In the genomic region with DNA sequence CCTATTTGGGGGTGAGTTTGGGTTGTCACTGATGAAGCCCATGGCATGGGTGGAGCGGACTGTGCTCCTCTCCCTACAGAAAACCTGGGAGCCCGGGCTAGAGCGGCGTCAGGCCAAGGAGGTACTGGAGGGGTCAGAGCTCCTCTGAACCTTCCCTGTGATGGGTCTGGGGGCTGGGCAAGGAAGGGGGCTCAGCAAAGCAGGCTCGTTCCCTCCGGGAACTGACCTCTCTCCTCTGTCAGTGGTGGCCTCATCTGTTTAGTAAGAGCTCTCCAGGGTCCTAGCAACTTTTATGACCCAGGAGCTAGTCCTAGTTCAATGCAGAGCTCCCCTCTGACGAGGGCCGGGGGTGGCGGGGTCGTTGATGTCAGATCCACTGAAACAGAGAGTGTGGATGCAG, we compare ENCODE assay signal across 18 cellular contexts.
"Had no signal": no experiment of that assay in that cellular context is flagged by ENCODE, and none has a peak within 500 bp of the region (broad histone marks: within the 10 kb centered on the region; RNA-seq: fewer than 3 reads in every experiment).

No MANE protein-coding gene starts in this region.

- H3K9me3 ChIP-seq: mucosa of descending colon, tibial nerve, uterus had no signal

- H3K27ac Mint-ChIP-seq: activated naive CD8-positive, alpha-beta T cell treated with anti-CD3 and anti-CD28 coated beads, Interleukin-2, amount 50 U/mL, for 24 hours; activated T-helper 1 cell treated with anti-CD3 and anti-CD28 coated beads, Interleukin-12 subunit alpha, Interleukin-12 subunit beta, Interleukin-2, Interleukin-4 antibody, amounts not matched to agents 30 ng/mL and 10 ng/mL and 1 ng/mL, durations not matched to agents 14 hours and 24 hours and 36 hours; memory B cell; naive B cell; T-helper 1 cell treated with Interleukin-12 subunit alpha and Interleukin-12 subunit beta and Interleukin-4 antibody, amounts not matched to agents 30 μg/mL and 1 μg/mL, for 36 hours had no signal

- H3K36me3 ChIP-seq: tibial nerve, uterus had no signal

- H3K4me3 ChIP-seq: mucosa of descending colon, tibial nerve, uterus had no signal

- H3K9me3 Mint-ChIP-seq: activated naive CD8-positive, alpha-beta T cell treated with anti-CD3 and anti-CD28 coated beads, Interleukin-2, amount 50 U/mL, for 24 hours; activated T-helper 1 cell treated with anti-CD3 and anti-CD28 coated beads, Interleukin-12 subunit alpha, Interleukin-12 subunit beta, Interleukin-2, Interleukin-4 antibody, amounts not matched to agents 30 ng/mL and 10 ng/mL and 1 ng/mL, durations not matched to agents 14 hours and 24 hours and 36 hours; brain; memory B cell; naive B cell; T-helper 1 cell treated with Interleukin-12 subunit alpha and Interleukin-12 subunit beta and Interleukin-4 antibody, amounts not matched to agents 30 μg/mL and 1 μg/mL, for 36 hours had no signal

- H3K4me1 ChIP-seq: tibial nerve, uterus had no signal

- ATAC-seq: activated naive CD8-positive, alpha-beta T cell treated with anti-CD3 and anti-CD28 coated beads, Interleukin-2, amount 50 U/mL, for 24 hours; mucosa of descending colon; stimulated activated naive CD8-positive, alpha-beta T cell treated with anti-CD3 and anti-CD28 coated beads, Interleukin-15, Interleukin-2, amounts not matched to agents 100 U/mL and 50 U/mL, for 24 hours had no signal

- H3K4me1 Mint-ChIP-seq: activated naive CD8-positive, alpha-beta T cell treated with anti-CD3 and anti-CD28 coated beads, Interleukin-2, amount 50 U/mL, for 24 hours; memory B cell; naive B cell had no signal

- DNase-seq: activated CD4-positive, alpha-beta T cell treated with anti-CD3 and anti-CD28 coated beads for 1 hour; activated CD8-positive, alpha-beta memory T cell treated with anti-CD3 and anti-CD28 coated beads for 24 hours; activated naive CD4-positive, alpha-beta T cell treated with Interleukin-2 at 50 U/mL for 16 hours; activated naive CD8-positive, alpha-beta T cell treated with anti-CD3 and anti-CD28 coated beads, Interleukin-2, amount 50 U/mL, for 24 hours; anterior cingulate cortex; central memory CD4-positive, alpha-beta T cell; erythroblast; kidney glomerular epithelial cell; mucosa of descending colon; naive B cell; retina; stimulated activated naive CD8-positive, alpha-beta T cell treated with anti-CD3 and anti-CD28 coated beads, Interleukin-15, Interleukin-2, amounts not matched to agents 100 U/mL and 50 U/mL, for 24 hours; uterus had no signal

- H3K27ac ChIP-seq: tibial nerve, uterus had no signal

- H3K4me3 Mint-ChIP-seq: activated naive CD8-positive, alpha-beta T cell treated with anti-CD3 and anti-CD28 coated beads, Interleukin-2, amount 50 U/mL, for 24 hours; activated T-helper 1 cell treated with anti-CD3 and anti-CD28 coated beads, Interleukin-12 subunit alpha, Interleukin-12 subunit beta, Interleukin-2, Interleukin-4 antibody, amounts not matched to agents 30 ng/mL and 10 ng/mL and 1 ng/mL, durations not matched to agents 14 hours and 24 hours and 36 hours; memory B cell; naive B cell; T-helper 1 cell treated with Interleukin-12 subunit alpha and Interleukin-12 subunit beta and Interleukin-4 antibody, amounts not matched to agents 30 μg/mL and 1 μg/mL, for 36 hours had no signal

- H3K36me3 Mint-ChIP-seq: brain, memory B cell, naive B cell had no signal
